33 cellular contexts compared by ENCODE assay signal in genomic region chr12:88381456-88381855, GRCh38.
"Had no signal": no experiment of that assay in that cellular context is flagged by ENCODE, and none has a peak within 500 bp of the region (broad histone marks: within the 10 kb centered on the region; RNA-seq: fewer than 3 reads in every experiment).

No MANE protein-coding gene starts in this region.

- H3K4me3 ChIP-seq: Peyer's patch had no signal

- ATAC-seq: activated CD8-positive, alpha-beta memory T cell treated with anti-CD3 and anti-CD28 coated beads, Interleukin-2, amount 10 ng/mL, durations not matched to agents 7 days and 5 days; activated naive CD8-positive, alpha-beta T cell treated with anti-CD3 and anti-CD28 coated beads, Interleukin-2, amount 50 U/mL, for 24 hours; PC-3; Right ventricle myocardium inferior had no signal

- H3K36me3 ChIP-seq: Peyer's patch, WERI-Rb-1 had no signal

- DNase-seq: activated CD4-positive, alpha-beta memory T cell treated with anti-CD3 and anti-CD28 coated beads, Interleukin-2, amount 10 ng/mL, durations not matched to agents 7 days and 5 days; activated CD4-positive, alpha-beta T cell treated with anti-CD3 and anti-CD28 coated beads for 1 hour; activated CD4-positive, alpha-beta T cell treated with anti-CD3 and anti-CD28 coated beads for 48 hours; activated CD4-positive, CD25-positive, alpha-beta regulatory T cell; activated CD8-positive, alpha-beta memory T cell treated with anti-CD3 and anti-CD28 coated beads for 24 hours; activated CD8-positive, alpha-beta memory T cell treated with anti-CD3 and anti-CD28 coated beads, Interleukin-2, amount 10 ng/mL, durations not matched to agents 7 days and 5 days; activated CD8-positive, alpha-beta memory T cell treated with anti-CD3 and anti-CD28 coated beads, Interleukin-2, amount 50 U/mL, for 48 hours; activated effector memory CD4-positive, alpha-beta T cell treated with Interleukin-2 at 50 U/mL for 16 hours; activated naive CD4-positive, alpha-beta T cell treated with anti-CD3 and anti-CD28 coated beads, Interleukin-2, amount 10 ng/mL, durations not matched to agents 7 days and 5 days; activated naive CD8-positive, alpha-beta T cell treated with anti-CD3 and anti-CD28 coated beads, Interleukin-2, amount 50 U/mL, for 24 hours; activated T-cell treated with anti-CD3 and anti-CD28 coated beads, Interleukin-2, amount 50 U/mL, for 48 hours; anterior cingulate cortex; central memory CD4-positive, alpha-beta T cell; Karpas-422; NCI-H1105; NCI-H1417 treated with DMSO at 0.1 percent for 48 hours; NCI-H1694; NCI-H1930; NCI-H2081 treated with DMSO at 0.1 percent for 48 hours; NCI-H226; NCI-H524 treated with DMSO at 0.1 percent for 48 hours; PC-3; Peyer's patch; SIG-M5; SW 1271; T-helper 1 cell; T-helper 2 cell; T-helper 9 cell; WERI-Rb-1 had no signal

- FAIRE-seq: bronchial epithelial cell, colon had no signal

- H3K4me1 ChIP-seq: Peyer's patch had no signal

- H3K9me3 ChIP-seq: Peyer's patch had no signal

- H3K27me3 ChIP-seq: Peyer's patch had no signal

- H3K27ac ChIP-seq: Peyer's patch, RWPE1, WERI-Rb-1 had no signal
